30 cellular contexts compared by ENCODE assay signal in the genomic region with DNA sequence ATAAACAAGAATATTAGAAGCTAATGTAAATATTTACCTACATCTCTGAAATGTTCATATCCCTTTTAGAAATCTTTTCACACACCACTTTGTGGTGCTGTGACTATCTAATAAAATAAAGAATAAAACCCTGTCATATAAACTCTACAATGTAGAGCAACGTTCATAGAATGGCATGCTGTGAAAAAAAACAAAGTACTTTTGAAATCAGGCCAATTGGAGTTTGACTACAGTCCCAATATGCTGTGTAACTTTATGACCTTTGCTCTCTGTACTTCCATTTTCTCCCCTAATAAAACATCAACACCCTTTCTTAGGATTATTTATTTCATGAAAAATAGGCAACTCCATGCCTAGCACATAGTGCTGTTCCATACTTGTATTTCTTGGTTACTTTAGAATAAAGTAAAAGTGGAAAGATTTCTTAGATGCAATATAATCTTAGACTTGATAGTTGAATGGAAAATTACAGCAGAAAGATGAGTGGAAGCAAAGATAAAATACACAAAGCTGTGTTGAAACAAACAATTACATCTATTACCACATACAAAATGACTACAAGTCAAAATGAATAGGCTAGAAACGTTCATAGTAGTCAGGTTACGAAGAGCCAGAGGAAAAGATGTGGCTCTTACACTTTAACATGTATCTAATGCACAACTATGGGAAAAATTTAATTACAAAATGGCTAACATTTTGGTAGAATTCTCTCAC.
DNase-seq lines count a peak whose midpoint lies in the region; ATAC-seq, FAIRE-seq and TF ChIP-seq lines count a peak whose summit lies in the region.
"Had no signal": no experiment of that assay in that cellular context is flagged by ENCODE, and none has a peak within 500 bp of the region (broad histone marks: within the 10 kb centered on the region; RNA-seq: fewer than 3 reads in every experiment).

No MANE protein-coding gene starts in this region.

- no peaks in the 10 kb centered on the region for H3K36me3 Mint-ChIP-seq in activated T-cell treated with anti-CD3 and anti-CD28 coated beads, Interleukin-2, amount 50 U/mL, for 4 hours (ENCODE audit: insufficient read depth)
- H3K36me3 Mint-ChIP-seq: activated CD8-positive, alpha-beta memory T cell treated with anti-CD3 and anti-CD28 coated beads, Interleukin-2, amount 10 ng/mL, durations not matched to agents 7 days and 5 days; stimulated activated memory B cell treated with anti-CD40 and anti-IgM and Interleukin-4, amounts not matched to agents 10 μg/mL and 1 μg/mL and 100 μg/mL, for 72 hours; type B pancreatic cell had no signal

- H2AFZ ChIP-seq in hepatocyte = peak overlapping the region; percentile 16

- H3K4me1 Mint-ChIP-seq in activated T-cell treated with anti-CD3 and anti-CD28 coated beads, Interleukin-2, amount 50 U/mL, for 4 hours (ENCODE audit: low read depth) = no peaks in the 10 kb centered on the region
- H3K4me1 Mint-ChIP-seq: activated CD8-positive, alpha-beta memory T cell treated with anti-CD3 and anti-CD28 coated beads, Interleukin-2, amount 10 ng/mL, durations not matched to agents 7 days and 5 days; activated naive CD8-positive, alpha-beta T cell treated with anti-CD3 and anti-CD28 coated beads, Interleukin-2, amount 50 U/mL, for 24 hours; central memory CD8-positive, alpha-beta T cell; stimulated activated memory B cell treated with anti-CD40 and anti-IgM and Interleukin-4, amounts not matched to agents 10 μg/mL and 1 μg/mL and 100 μg/mL, for 72 hours had no signal

- H3K27ac ChIP-seq in hepatocyte = no peak overlapping the region
- H3K27ac ChIP-seq in pancreas = no peak overlapping the region
- H3K27ac ChIP-seq: BLaER1, gastroesophageal sphincter had no signal

- H3K79me2 ChIP-seq in hepatocyte = no peaks in the 10 kb centered on the region

- WGBS in hepatocyte (ENCODE audit: low lambda C conversion rate, missing lambda C conversion rate) = 49% methylated on average over 3 of the region's 3 CpGs
- 45 to 48% methylated on average over 3 of the region's 3 CpGs for WGBS in pancreas, 2 donors

- H3K27me3 Mint-ChIP-seq in activated T-cell treated with anti-CD3 and anti-CD28 coated beads, Interleukin-2, amount 50 U/mL, for 4 hours (ENCODE audit: low read depth) = no peaks in the 10 kb centered on the region
- H3K27me3 Mint-ChIP-seq: activated CD8-positive, alpha-beta memory T cell treated with anti-CD3 and anti-CD28 coated beads, Interleukin-2, amount 10 ng/mL, durations not matched to agents 7 days and 5 days; activated naive CD8-positive, alpha-beta T cell treated with anti-CD3 and anti-CD28 coated beads, Interleukin-2, amount 50 U/mL, for 24 hours; central memory CD8-positive, alpha-beta T cell; progenitor cell of endocrine pancreas; stimulated activated memory B cell treated with anti-CD40 and anti-IgM and Interleukin-4, amounts not matched to agents 10 μg/mL and 1 μg/mL and 100 μg/mL, for 72 hours; type B pancreatic cell had no signal

- no peaks in the 10 kb centered on the region for H4K20me1 ChIP-seq in hepatocyte (ENCODE audit: insufficient read depth, poor library complexity, severe bottlenecking)
- H4K20me1 ChIP-seq: BLaER1 had no signal

- no peak overlapping the region for H3K4me2 ChIP-seq in hepatocyte
- H3K4me2 ChIP-seq: BLaER1 had no signal

- H3K27me3 ChIP-seq in adipocyte (replicated peaks; ENCODE audit: control insufficient read depth, insufficient read depth, low read length) (no peaks in the 10 kb centered on the region), hepatocyte (no peaks in the 10 kb centered on the region), pancreas (no peaks in the 10 kb centered on the region)
- H3K27me3 ChIP-seq: BLaER1, gastroesophageal sphincter had no signal

- H3K9me3 ChIP-seq in adipocyte (ENCODE audit: control insufficient read depth, low read length) = no peaks in the 10 kb centered on the region
- H3K9me3 ChIP-seq in hepatocyte (ENCODE audit: low read depth) = no peaks in the 10 kb centered on the region
- H3K9me3 ChIP-seq in pancreas = peaks cover 0 to 3% (median 0%) of the 10 kb centered on the region in 4 donors
- H3K9me3 ChIP-seq: BLaER1, gastroesophageal sphincter had no signal

- peak; percentile 53 for FAIRE-seq in pancreas (lab: Jason Lieb, UNC)
- FAIRE-seq: GM12892, TTC549 had no signal

- H3K36me3 ChIP-seq in adipocyte (ENCODE audit: control insufficient read depth, insufficient read depth, low read length, severe bottlenecking) (no peaks in the 10 kb centered on the region), hepatocyte (replicated peaks; ENCODE audit: insufficient read depth, low read depth) (no peaks in the 10 kb centered on the region), pancreas (no peaks in the 10 kb centered on the region)
- H3K36me3 ChIP-seq: BLaER1, gastroesophageal sphincter had no signal

- ATAC-seq in pancreas = no peak
- ATAC-seq in activated T-cell treated with anti-CD3 and anti-CD28 coated beads, Interleukin-2, amount 50 U/mL, for 4 hours = no peak
- ATAC-seq in HG03159 (IDR thresholded peaks at IDR 0.05; ENCODE audit: unreplicated experiment) = no peak
- ATAC-seq: activated CD8-positive, alpha-beta memory T cell treated with anti-CD3 and anti-CD28 coated beads, Interleukin-2, amount 10 ng/mL, durations not matched to agents 7 days and 5 days; activated naive CD8-positive, alpha-beta T cell treated with anti-CD3 and anti-CD28 coated beads, Interleukin-2, amount 50 U/mL, for 24 hours; esophagus mucosa; gastroesophageal sphincter; HCT116; sciatic nerve; SK-N-SH treated with all-trans-retinoic acid at 6 μM for 48 hours; stimulated activated memory B cell treated with anti-CD40 and anti-IgM and Interleukin-4, amounts not matched to agents 10 μg/mL and 1 μg/mL and 100 μg/mL, for 72 hours had no signal

- no peak overlapping the region for H3K4me3 ChIP-seq in adipocyte (ENCODE audit: low read length)
- no peak overlapping the region for H3K4me3 ChIP-seq in hepatocyte
- H3K4me3 ChIP-seq in pancreas = no peak overlapping the region
- H3K4me3 ChIP-seq: BLaER1, gastroesophageal sphincter had no signal

- peaks cover 16% of the 10 kb centered on the region for H3K4me1 ChIP-seq in adipocyte (ENCODE audit: control insufficient read depth, insufficient read depth, low read length)
- no peaks in the 10 kb centered on the region for H3K4me1 ChIP-seq in hepatocyte (ENCODE audit: insufficient read depth)
- no peaks in the 10 kb centered on the region for H3K4me1 ChIP-seq in pancreas
- H3K4me1 ChIP-seq: BLaER1, gastroesophageal sphincter had no signal

- H3K9me3 Mint-ChIP-seq in activated T-cell treated with anti-CD3 and anti-CD28 coated beads, Interleukin-2, amount 50 U/mL, for 4 hours = peaks cover 13% of the 10 kb centered on the region
- H3K9me3 Mint-ChIP-seq: type B pancreatic cell had no signal

- H3K4me3 Mint-ChIP-seq in activated T-cell treated with anti-CD3 and anti-CD28 coated beads, Interleukin-2, amount 50 U/mL, for 4 hours = no peak overlapping the region
- H3K4me3 Mint-ChIP-seq: activated CD8-positive, alpha-beta memory T cell treated with anti-CD3 and anti-CD28 coated beads, Interleukin-2, amount 10 ng/mL, durations not matched to agents 7 days and 5 days; activated naive CD8-positive, alpha-beta T cell treated with anti-CD3 and anti-CD28 coated beads, Interleukin-2, amount 50 U/mL, for 24 hours; central memory CD8-positive, alpha-beta T cell; stimulated activated memory B cell treated with anti-CD40 and anti-IgM and Interleukin-4, amounts not matched to agents 10 μg/mL and 1 μg/mL and 100 μg/mL, for 72 hours; T-helper 1 cell treated with Interleukin-12 subunit alpha and Interleukin-12 subunit beta and Interleukin-4 antibody, amounts not matched to agents 30 μg/mL and 1 μg/mL, for 36 hours; type B pancreatic cell had no signal

- intact Hi-C loops in pancreas (cut with DNase I) = no loop called here

- H3K9ac ChIP-seq in adipocyte (ENCODE audit: low read length) = peak overlapping the region; percentile 24
- H3K9ac ChIP-seq: BLaER1 had no signal

- H3K9me2 ChIP-seq in hepatocyte (replicated peaks; ENCODE audit: insufficient read depth) = no peaks in the 10 kb centered on the region

- DNase-seq in HCEC 1CT = peak; percentile 62
- DNase-seq in adipocyte (ENCODE audit: low read depth) = no peak
- DNase-seq in hepatocyte (ENCODE audit: low spot score) = no peak
- DNase-seq in pancreas = no peak
- no peak for DNase-seq in activated T-cell treated with anti-CD3 and anti-CD28 coated beads, Interleukin-2, amount 50 U/mL, for 4 hours
- no peak for DNase-seq in D341Med (ENCODE audit: low spot score)
- no peak for DNase-seq in activated gamma-delta T cell (lab: John Stamatoyannopoulos, UW)
- DNase-seq: activated CD8-positive, alpha-beta memory T cell treated with anti-CD3 and anti-CD28 coated beads, Interleukin-2, amount 10 ng/mL, durations not matched to agents 7 days and 5 days; activated naive CD8-positive, alpha-beta T cell treated with anti-CD3 and anti-CD28 coated beads, Interleukin-2, amount 50 U/mL, for 24 hours; activated T-cell treated with anti-CD3 and anti-CD28 coated beads, Interleukin-2, amount 50 U/mL, for 48 hours; KBM-7; MM.1S; NCI-H524; OCI-M1; stimulated activated CD4-positive, alpha-beta T cell treated with anti-CD3 and anti-CD28 coated beads, Interleukin-15, amount 100 ng/mL, for 24 hours; substantia nigra had no signal

- no peak for TF ChIP-seq CTCF in hepatocyte (IDR thresholded peaks at IDR 0.05; ENCODE audit: poor library complexity)
- TF ChIP-seq CTCF in pancreas (IDR thresholded peaks at IDR 0.05) = no peak
